Comparison of ENCODE assay signal across 20 cellular contexts in genomic region chr12:130538343-130539095, GRCh38.
A peak's percentile ranks its signal among the peaks of the same experiment; 100 is the strongest.
DNase-seq lines count a peak whose midpoint lies in the region; ATAC-seq and TF ChIP-seq lines count a peak whose summit lies in the region.
"Had no signal": no experiment of that assay in that cellular context is flagged by ENCODE, and none has a peak within 500 bp of the region (broad histone marks: within the 10 kb centered on the region; RNA-seq: fewer than 3 reads in every experiment).

No MANE protein-coding gene starts in this region.

- peak; percentile 60 to 92 for DNase-seq in SJSA1 (ENCODE audit: low read depth in 1 of 2, low spot score in 2 of 2)
- peak in 6 of 10 donors; percentile 35 to 75 (median 58) for DNase-seq in dorsolateral prefrontal cortex
- DNase-seq in occipital lobe (lab: John Stamatoyannopoulos, UW) = peak; percentile 51
- DNase-seq in putamen (ENCODE audit: low spot score) = peak; percentile 51
- DNase-seq in osteocyte (ENCODE audit: extremely low spot score, unreplicated experiment) = no peak
- DNase-seq in coronary artery (ENCODE audit: low spot score) = no peak
- DNase-seq: Caco-2; CD4-positive, CD25-positive, alpha-beta regulatory T cell; CD8-positive, alpha-beta T cell; DMS153; DND-41; H9 had no signal

- H3K27me3 Mint-ChIP-seq in osteocyte (ENCODE audit: unreplicated experiment) = no peaks in the 10 kb centered on the region
- H3K27me3 Mint-ChIP-seq: B cell; CD4-positive, CD25-positive, alpha-beta regulatory T cell had no signal

- H3K36me3 Mint-ChIP-seq in osteocyte (ENCODE audit: unreplicated experiment) = no peaks in the 10 kb centered on the region
- H3K36me3 Mint-ChIP-seq: CD4-positive, CD25-positive, alpha-beta regulatory T cell; CD8-positive, alpha-beta T cell had no signal

- TF ChIP-seq CTCF in dorsolateral prefrontal cortex (IDR thresholded peaks at IDR 0.05 in 54 of 56, conservative IDR thresholded peaks at IDR 0.05 in 2 of 56; ENCODE audit: low read depth in 1 of 56, partially characterized antibody in 56 of 56) (no peak), osteocyte (IDR thresholded peaks at IDR 0.05) (no peak), coronary artery (IDR thresholded peaks at IDR 0.05) (no peak)

- no peaks in the 10 kb centered on the region for H3K4me1 ChIP-seq in SJSA1 (replicated peaks)
- H3K4me1 ChIP-seq: BLaER1, Caco-2 had no signal

- H3K27me3 ChIP-seq in SJSA1 (replicated peaks) (peaks cover 49% of the 10 kb centered on the region), dorsolateral prefrontal cortex (no peaks in the 10 kb centered on the region)
- H3K27me3 ChIP-seq: BLaER1 had no signal

- peaks cover 34% of the 10 kb centered on the region for H3K9me3 Mint-ChIP-seq in osteocyte (ENCODE audit: unreplicated experiment)

- H3K27ac Mint-ChIP-seq in osteocyte (ENCODE audit: unreplicated experiment) = no peak overlapping the region
- H3K27ac Mint-ChIP-seq: B cell; CD4-positive, CD25-positive, alpha-beta regulatory T cell; CD8-positive, alpha-beta T cell; GM23338; H9 had no signal

- no peak for ATAC-seq in HG02642 (IDR thresholded peaks at IDR 0.05; ENCODE audit: poor library complexity, unreplicated experiment)
- ATAC-seq in HG03521 (IDR thresholded peaks at IDR 0.05; ENCODE audit: unreplicated experiment) = no peak
- ATAC-seq: CD8-positive, alpha-beta T cell; GM23338; HCT116 had no signal

- no peak overlapping the region for H3K27ac ChIP-seq in SJSA1
- peak overlapping the region in 7 of 59 donors; percentile 9 to 45 (median 27) for H3K27ac ChIP-seq in dorsolateral prefrontal cortex
- no peak overlapping the region for H3K27ac ChIP-seq in coronary artery
- H3K27ac ChIP-seq: 22Rv1, BLaER1, C4-2B had no signal

- no peaks in the 10 kb centered on the region for H3K36me3 ChIP-seq in SJSA1
- H3K36me3 ChIP-seq: BLaER1 had no signal

- intact Hi-C loops in dorsolateral prefrontal cortex (cut with DNase I) = no loop called here

- H3K4me3 ChIP-seq in SJSA1 = no peak overlapping the region
- H3K4me3 ChIP-seq in dorsolateral prefrontal cortex = no peak overlapping the region
- H3K4me3 ChIP-seq in coronary artery = no peak overlapping the region
- H3K4me3 ChIP-seq: BLaER1, GM23338 had no signal

- H3K4me1 Mint-ChIP-seq in osteocyte (ENCODE audit: unreplicated experiment) = no peaks in the 10 kb centered on the region
- H3K4me1 Mint-ChIP-seq: B cell; CD4-positive, CD25-positive, alpha-beta regulatory T cell; GM23338 had no signal

- peaks cover 21% of the 10 kb centered on the region for H3K9me3 ChIP-seq in SJSA1 (replicated peaks)
- H3K9me3 ChIP-seq: Caco-2 had no signal

- H3K4me3 Mint-ChIP-seq in osteocyte (ENCODE audit: unreplicated experiment) = no peak overlapping the region
- H3K4me3 Mint-ChIP-seq: B cell; CD4-positive, CD25-positive, alpha-beta regulatory T cell; CD8-positive, alpha-beta T cell; GM23338; H9 had no signal

Comparison
In these comparisons a context has a peak if more than half of its experiments do, and no peak if none do; other contexts are left out.
1. DNase-seq: peak in SJSA1 (2 of 2), dorsolateral prefrontal cortex (6 of 10), occipital lobe (single experiment) and putamen (single experiment); none in osteocyte (single experiment) and coronary artery (single experiment).